In genomic region chr4:176306837-176307590, GRCh38 we compare ENCODE assay signal across 1 cellular context.
TF ChIP-seq lines count a peak whose summit lies in the region.

No MANE protein-coding gene starts in this region.

TF ChIP-seq in K562, 482 proteins besides CTCF, POLR2A, EP300 and RAD21 (continued from another document):
- no peak for TF ChIP-seq MGA (IDR thresholded peaks at IDR 0.05)
TF ChIP-seq in K562: peak in this region for 5.
